ENCODE assay signal across 25 cellular contexts in the genomic region with DNA sequence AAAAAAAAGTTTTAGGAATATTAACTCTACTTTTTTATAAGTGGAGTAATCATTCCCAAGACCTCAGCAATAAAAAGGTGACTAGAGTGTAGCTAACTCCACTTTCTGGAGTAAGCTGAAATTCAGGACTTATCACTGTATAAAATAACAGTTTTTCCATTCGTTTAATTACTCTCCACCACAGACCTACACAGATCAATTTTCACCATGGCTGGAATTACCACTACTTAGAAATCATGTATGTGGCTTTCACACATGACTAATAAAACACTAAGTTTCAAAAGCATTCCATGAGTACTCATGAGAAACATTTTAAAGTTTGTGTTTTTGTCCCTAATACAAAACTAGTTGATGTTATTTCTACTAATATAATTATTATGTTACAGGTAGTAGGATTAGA.
"Had no signal": no experiment of that assay in that cellular context is flagged by ENCODE, and none has a peak within 500 bp of the region (broad histone marks: within the 10 kb centered on the region; RNA-seq: fewer than 3 reads in every experiment).

No MANE protein-coding gene starts in this region.

- H3K27me3 Mint-ChIP-seq: activated CD4-positive, alpha-beta memory T cell treated with anti-CD3 and anti-CD28 coated beads, Interleukin-2, amount 10 ng/mL, durations not matched to agents 7 days and 5 days; activated CD4-positive, alpha-beta T cell treated with anti-CD3 and anti-CD28 coated beads, Interleukin-2, amount 10 ng/mL, durations not matched to agents 24 days and 14 days; activated CD8-positive, alpha-beta memory T cell treated with anti-CD3 and anti-CD28 coated beads, Interleukin-2, amount 10 ng/mL, durations not matched to agents 7 days and 5 days; naive thymus-derived CD8-positive, alpha-beta T cell; T-cell had no signal

- H3K9me3 ChIP-seq: body of pancreas, esophagus squamous epithelium, lower lobe of right lung, right lobe of liver, stomach, suprapubic skin, tibial artery had no signal

- H3K36me3 ChIP-seq: esophagus squamous epithelium, lower lobe of right lung, right lobe of liver, stomach, suprapubic skin, tibial artery had no signal

- DNase-seq: activated CD4-positive, alpha-beta memory T cell treated with anti-CD3 and anti-CD28 coated beads, Interleukin-2, amount 10 ng/mL, durations not matched to agents 7 days and 5 days; activated CD4-positive, alpha-beta T cell treated with anti-CD3 and anti-CD28 coated beads, Interleukin-2, amount 10 ng/mL, durations not matched to agents 24 days and 14 days; activated CD4-positive, CD25-positive, alpha-beta regulatory T cell; activated CD8-positive, alpha-beta memory T cell treated with anti-CD3 and anti-CD28 coated beads, Interleukin-2, amount 10 ng/mL, durations not matched to agents 7 days and 5 days; activated effector memory CD4-positive, alpha-beta T cell treated with anti-CD3 and anti-CD28 coated beads, Interleukin-2, amount 50 U/mL, for 16 hours; activated naive CD4-positive, alpha-beta T cell treated with anti-CD3 and anti-CD28 coated beads for 36 hours; anterior cingulate cortex; body of pancreas; dermis blood vessel endothelial cell; effector CD4-positive, alpha-beta T cell; esophagus squamous epithelium; kidney glomerular epithelial cell; lower lobe of right lung; mesenchymal stem cell; naive thymus-derived CD8-positive, alpha-beta T cell; posterior cingulate gyrus; right lobe of liver; stimulated activated CD4-positive, alpha-beta T cell treated with anti-CD3 and anti-CD28 coated beads, Interleukin-12 subunit alpha, Interleukin-12 subunit beta, amount 100 ng/mL, for 4 hours; stimulated activated CD4-positive, alpha-beta T cell treated with anti-CD3 and anti-CD28 coated beads, Interleukin-4, amount 100 ng/mL, for 1 hour; stomach; T-cell; tibial artery had no signal

- H3K27ac ChIP-seq: body of pancreas, epithelial cell of prostate, esophagus squamous epithelium, lower lobe of right lung, right lobe of liver, suprapubic skin, tibial artery had no signal

- ATAC-seq: activated CD8-positive, alpha-beta memory T cell treated with anti-CD3 and anti-CD28 coated beads, Interleukin-2, amount 10 ng/mL, durations not matched to agents 7 days and 5 days; body of pancreas; lower lobe of right lung; naive thymus-derived CD8-positive, alpha-beta T cell; T-cell had no signal

- H3K4me3 Mint-ChIP-seq: activated CD4-positive, alpha-beta memory T cell treated with anti-CD3 and anti-CD28 coated beads, Interleukin-2, amount 10 ng/mL, durations not matched to agents 7 days and 5 days; activated CD8-positive, alpha-beta memory T cell treated with anti-CD3 and anti-CD28 coated beads, Interleukin-2, amount 10 ng/mL, durations not matched to agents 7 days and 5 days; activated naive CD4-positive, alpha-beta T cell treated with anti-CD3 and anti-CD28 coated beads for 36 hours; T-cell; T-helper 2 cell treated with Interferon-gamma antibody and Interleukin-4, amounts not matched to agents 5 μg/mL and 100 μg/mL, for 36 hours had no signal

- H3K4me3 ChIP-seq: body of pancreas, esophagus squamous epithelium, lower lobe of right lung, right lobe of liver, stomach, suprapubic skin, tibial artery had no signal

- H3K27ac Mint-ChIP-seq: activated CD4-positive, alpha-beta memory T cell treated with anti-CD3 and anti-CD28 coated beads, Interleukin-2, amount 10 ng/mL, durations not matched to agents 7 days and 5 days; activated CD4-positive, alpha-beta T cell treated with anti-CD3 and anti-CD28 coated beads, Interleukin-2, amount 10 ng/mL, durations not matched to agents 24 days and 14 days; activated CD8-positive, alpha-beta memory T cell treated with anti-CD3 and anti-CD28 coated beads, Interleukin-2, amount 10 ng/mL, durations not matched to agents 7 days and 5 days; activated naive CD4-positive, alpha-beta T cell treated with anti-CD3 and anti-CD28 coated beads for 36 hours; naive thymus-derived CD8-positive, alpha-beta T cell; T-cell; T-helper 2 cell treated with Interferon-gamma antibody and Interleukin-4, amounts not matched to agents 5 μg/mL and 100 μg/mL, for 36 hours had no signal

- H3K9me3 Mint-ChIP-seq: activated CD4-positive, alpha-beta memory T cell treated with anti-CD3 and anti-CD28 coated beads, Interleukin-2, amount 10 ng/mL, durations not matched to agents 7 days and 5 days; activated CD4-positive, alpha-beta T cell treated with anti-CD3 and anti-CD28 coated beads, Interleukin-2, amount 10 ng/mL, durations not matched to agents 24 days and 14 days; activated naive CD4-positive, alpha-beta T cell treated with anti-CD3 and anti-CD28 coated beads for 36 hours; naive thymus-derived CD8-positive, alpha-beta T cell; T-cell; T-helper 2 cell treated with Interferon-gamma antibody and Interleukin-4, amounts not matched to agents 5 μg/mL and 100 μg/mL, for 36 hours had no signal

- H3K27me3 ChIP-seq: body of pancreas, esophagus squamous epithelium, right lobe of liver, stomach, suprapubic skin, tibial artery had no signal

- H3K4me1 ChIP-seq: lower lobe of right lung had no signal
